ENCODE assay signal across 13 cellular contexts in the genomic region with DNA sequence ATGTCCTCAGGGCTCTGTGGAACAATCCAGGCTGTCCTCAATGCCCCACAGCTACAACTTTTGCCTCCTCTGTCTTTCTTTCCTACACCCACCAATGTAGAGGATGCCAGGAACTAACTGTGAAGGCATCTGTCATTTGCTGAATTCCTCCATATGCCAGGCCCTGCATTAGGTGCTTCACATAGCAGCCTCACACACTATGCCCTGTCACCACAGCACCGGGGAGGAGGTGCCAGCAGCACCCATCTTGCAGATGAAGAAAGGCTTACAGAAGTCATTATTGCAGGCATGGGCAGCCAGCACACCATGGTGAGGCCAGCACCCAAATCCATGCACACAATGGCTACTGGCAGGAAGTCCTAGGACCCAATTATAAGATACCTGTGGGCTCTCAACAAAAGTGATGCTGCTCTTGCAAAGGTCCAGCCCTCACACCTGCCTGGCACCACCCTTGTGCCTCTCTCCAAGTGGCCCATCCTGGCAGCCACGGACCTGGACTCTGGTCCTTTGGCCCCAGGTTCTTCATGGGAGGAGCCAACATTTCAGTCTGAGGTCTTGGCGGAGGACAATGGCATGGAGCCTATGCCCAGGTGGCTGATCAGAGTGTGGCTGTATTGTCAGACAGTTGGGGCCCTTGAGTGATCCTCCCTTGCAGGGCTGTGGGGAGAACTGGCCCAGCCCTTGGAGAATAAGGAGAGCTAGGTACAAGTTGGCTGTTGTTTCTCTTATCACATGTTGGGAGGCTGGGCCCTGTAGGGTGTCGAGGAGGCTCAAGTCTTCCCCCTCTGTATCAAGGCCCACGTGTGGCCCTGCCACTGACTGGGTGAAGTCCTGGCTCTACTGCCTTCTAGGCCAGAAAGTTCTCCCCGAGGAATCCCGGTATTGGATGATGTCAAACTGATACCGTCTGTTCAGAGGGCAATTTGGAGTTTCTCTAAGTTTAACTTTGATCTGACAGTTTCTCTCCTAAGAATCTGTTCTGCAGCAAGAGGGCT. TPM values are rescaled to one million over a fixed set of nuclear protein-coding genes. Genes with fewer than 3 reads are reported as not detected.
"Had no signal": no experiment of that assay in that cellular context is flagged by ENCODE, and none has a peak within 500 bp of the region (broad histone marks: within the 10 kb centered on the region; RNA-seq: fewer than 3 reads in every experiment).

No MANE protein-coding gene starts in this region.

- H3K27ac ChIP-seq: adrenal gland, skin epidermis had no signal

- ATAC-seq: mucosa of descending colon had no signal

- H3K9me3 Mint-ChIP-seq: activated CD4-positive, alpha-beta memory T cell treated with anti-CD3 and anti-CD28 coated beads, Interleukin-2, amount 10 ng/mL, durations not matched to agents 7 days and 5 days; activated T-helper 1 cell treated with anti-CD3 and anti-CD28 coated beads, Interleukin-12 subunit alpha, Interleukin-12 subunit beta, Interleukin-2, Interleukin-4 antibody, amounts not matched to agents 30 ng/mL and 10 ng/mL and 1 ng/mL, durations not matched to agents 14 hours and 24 hours and 36 hours; central memory CD8-positive, alpha-beta T cell; nephron had no signal

- DNase-seq: activated CD4-positive, alpha-beta memory T cell treated with anti-CD3 and anti-CD28 coated beads, Interleukin-2, amount 10 ng/mL, durations not matched to agents 7 days and 5 days; activated naive CD4-positive, alpha-beta T cell treated with anti-CD3 and anti-CD28 coated beads, Interleukin-2, amount 50 U/mL, for 16 hours; adrenal gland; mucosa of descending colon; T-helper 2 cell had no signal

- H3K4me1 Mint-ChIP-seq: activated CD4-positive, alpha-beta memory T cell treated with anti-CD3 and anti-CD28 coated beads, Interleukin-2, amount 10 ng/mL, durations not matched to agents 7 days and 5 days; central memory CD8-positive, alpha-beta T cell had no signal

- H3K27ac Mint-ChIP-seq: activated CD4-positive, alpha-beta memory T cell treated with anti-CD3 and anti-CD28 coated beads, Interleukin-2, amount 10 ng/mL, durations not matched to agents 7 days and 5 days; activated T-helper 1 cell treated with anti-CD3 and anti-CD28 coated beads, Interleukin-12 subunit alpha, Interleukin-12 subunit beta, Interleukin-2, Interleukin-4 antibody, amounts not matched to agents 30 ng/mL and 10 ng/mL and 1 ng/mL, durations not matched to agents 14 hours and 24 hours and 36 hours; nephron had no signal

- H3K4me3 ChIP-seq: adrenal gland, lung, mucosa of descending colon, skin epidermis had no signal

- H3K4me3 Mint-ChIP-seq: activated CD4-positive, alpha-beta memory T cell treated with anti-CD3 and anti-CD28 coated beads, Interleukin-2, amount 10 ng/mL, durations not matched to agents 7 days and 5 days; activated T-helper 1 cell treated with anti-CD3 and anti-CD28 coated beads, Interleukin-12 subunit alpha, Interleukin-12 subunit beta, Interleukin-2, Interleukin-4 antibody, amounts not matched to agents 30 ng/mL and 10 ng/mL and 1 ng/mL, durations not matched to agents 14 hours and 24 hours and 36 hours; central memory CD8-positive, alpha-beta T cell; nephron had no signal

- H3K27me3 Mint-ChIP-seq: activated CD4-positive, alpha-beta memory T cell treated with anti-CD3 and anti-CD28 coated beads, Interleukin-2, amount 10 ng/mL, durations not matched to agents 7 days and 5 days; central memory CD8-positive, alpha-beta T cell had no signal

RNA-seq across cellular contexts. Expression of a gene that starts 14.4 kb away (rescaled TPM):
- total RNA-seq: activated CD4-positive, alpha-beta memory T cell treated with anti-CD3 and anti-CD28 coated beads, Interleukin-2, amount 10 ng/mL, durations not matched to agents 7 days and 5 days; activated T-helper 1 cell treated with anti-CD3 and anti-CD28 coated beads, Interleukin-12 subunit alpha, Interleukin-12 subunit beta, Interleukin-2, Interleukin-4 antibody, amounts not matched to agents 30 ng/mL and 10 ng/mL and 1 ng/mL, durations not matched to agents 14 hours and 24 hours and 36 hours; adrenal gland; dermis microvascular lymphatic vessel endothelial cell; osteocyte; renal cortical epithelial cell had no signal

RNA-seq across cellular contexts. Expression of a gene that starts 33.8 kb away (rescaled TPM):
- total RNA-seq: activated CD4-positive, alpha-beta memory T cell treated with anti-CD3 and anti-CD28 coated beads, Interleukin-2, amount 10 ng/mL, durations not matched to agents 7 days and 5 days; osteocyte had no signal
